In genomic region chr14:42428996-42429395, GRCh38 we compare ENCODE assay signal across 8 cellular contexts.
DNase-seq lines count a peak whose midpoint lies in the region; ATAC-seq and TF ChIP-seq lines count a peak whose summit lies in the region.

No MANE protein-coding gene starts in this region.

- intact Hi-C loops in sciatic nerve (cut with DNase I): no loop called here
- intact Hi-C loops in Calu3 (cut with micrococcal nuclease; ENCODE audit: unreplicated experiment): no loop called here

- ATAC-seq in GM19025 (IDR thresholded peaks at IDR 0.05; ENCODE audit: low read depth, unreplicated experiment) (peak; percentile 70), HG02798 (IDR thresholded peaks at IDR 0.05; ENCODE audit: poor library complexity, unreplicated experiment) (peak; percentile 99), sciatic nerve (no peak)

- peak overlapping the region; percentile 46 for H3K4me2 ChIP-seq in BLaER1

- no peaks in the 10 kb centered on the region for H3K36me3 Mint-ChIP-seq in IgD-negative memory B cell
- no peaks in the 10 kb centered on the region for H3K36me3 Mint-ChIP-seq in Calu3 (ENCODE audit: insufficient read depth, unreplicated experiment)

- BruUV-seq in Calu3 (replicated peaks; lab: Mats Ljungman, UMichigan): no TSS peak

- TF ChIP-seq CTCF in Calu3 (IDR thresholded peaks at IDR 0.05; ENCODE audit: unreplicated experiment): no peak

- peak overlapping the region in 1 of 4 donors; percentile 77 for H3K4me3 Mint-ChIP-seq in IgD-negative memory B cell
- no peak overlapping the region for H3K4me3 Mint-ChIP-seq in Calu3 (ENCODE audit: low read depth, unreplicated experiment)

- no peaks in the 10 kb centered on the region for H3K27me3 ChIP-seq in BLaER1

- no peak overlapping the region for H3K27ac ChIP-seq in BLaER1

- H3K27me3 Mint-ChIP-seq in IgD-negative memory B cell (no peaks in the 10 kb centered on the region), Calu3 (ENCODE audit: unreplicated experiment) (no peaks in the 10 kb centered on the region)

- CTCF ChIA-PET in Calu3 (lab: Charles Lee): no interaction called here

- H3K27ac Mint-ChIP-seq in IgD-negative memory B cell (peak overlapping the region; percentile 7 to 76 (median 45)), Calu3 (ENCODE audit: unreplicated experiment) (no peak overlapping the region)

- H3K4me3 ChIP-seq in BLaER1: no peak overlapping the region

- H3K9ac ChIP-seq in BLaER1: no peak overlapping the region

- no peak for DNase-seq in sciatic nerve (ENCODE audit: low spot score)
- no peak for DNase-seq in NCI-H1417 treated with DMSO at 0.1 percent for 48 hours (lab: John Stamatoyannopoulos, UW)
- no peak for DNase-seq in Calu3
- no peak for DNase-seq in NCI-H1694 treated with DMSO at 0.1 percent for 48 hours (lab: John Stamatoyannopoulos, UW)

- H3K9me3 ChIP-seq in BLaER1: no peaks in the 10 kb centered on the region

- H3K4me1 ChIP-seq in BLaER1: peaks cover 12% of the 10 kb centered on the region

- H3K9me3 Mint-ChIP-seq in IgD-negative memory B cell (peaks cover 0 to 6% (median 3%) of the 10 kb centered on the region in 3 donors), Calu3 (ENCODE audit: low read depth, unreplicated experiment) (peaks cover 9% of the 10 kb centered on the region)

- no peaks in the 10 kb centered on the region for H4K20me1 ChIP-seq in BLaER1

- H3K4me1 Mint-ChIP-seq in IgD-negative memory B cell (peaks cover 10 to 21% (median 13%) of the 10 kb centered on the region in 3 donors), Calu3 (ENCODE audit: low read depth, unreplicated experiment) (no peaks in the 10 kb centered on the region)

- no peaks in the 10 kb centered on the region for H3K36me3 ChIP-seq in BLaER1
